Comparison of ENCODE assay signal across 16 cellular contexts in genomic region chr6:166605752-166606151, GRCh38. TPM values are rescaled to one million over a fixed set of nuclear protein-coding genes. Genes with fewer than 3 reads are reported as not detected.
DNase-seq lines count a peak whose midpoint lies in the region; TF ChIP-seq lines count a peak whose summit lies in the region.
"Had no signal": no experiment of that assay in that cellular context is flagged by ENCODE, and none has a peak within 500 bp of the region (broad histone marks: within the 10 kb centered on the region; RNA-seq: fewer than 3 reads in every experiment).

No MANE protein-coding gene starts in this region.

- H3K9me3 ChIP-seq in mesenchymal stem cell (ENCODE audit: control insufficient read depth, low read length): no peaks in the 10 kb centered on the region
- H3K9me3 ChIP-seq: BE2C, Caco-2 had no signal

- H2BK5ac ChIP-seq in mesenchymal stem cell (ENCODE audit: low read depth, low read length, poor library complexity, severe bottlenecking): no peak overlapping the region

- H3K9me3 Mint-ChIP-seq in CD14-positive monocyte: peaks cover 0 to 2% (median 0%) of the 10 kb centered on the region in 7 donors
- no peaks in the 10 kb centered on the region for H3K9me3 Mint-ChIP-seq in activated CD4-positive, alpha-beta T cell treated with anti-CD3 and anti-CD28 coated beads, Interleukin-2, amount 10 ng/mL, durations not matched to agents 7 days and 5 days
- H3K9me3 Mint-ChIP-seq: CD4-positive, alpha-beta T cell; IgD-negative memory B cell had no signal

- peaks cover 14% of the 10 kb centered on the region for H3K79me1 ChIP-seq in mesenchymal stem cell (replicated peaks; ENCODE audit: low read length, poor library complexity, severe bottlenecking)

- no peak overlapping the region for H3K23ac ChIP-seq in mesenchymal stem cell (ENCODE audit: low read length in 2 of 2)

- TF ChIP-seq CTCF in CD14-positive monocyte (IDR thresholded peaks at IDR 0.05): no peak

- H3K4me1 ChIP-seq in mesenchymal stem cell (ENCODE audit: control insufficient read depth, insufficient read depth, low read depth, low read length): no peaks in the 10 kb centered on the region
- H3K4me1 ChIP-seq: Caco-2 had no signal

- 97% methylated on average over 6 of the region's 6 CpGs for WGBS in mesenchymal stem cell

- peaks cover 0 to 3% of the 10 kb centered on the region in 2 experiments for H3K36me3 ChIP-seq in mesenchymal stem cell (ENCODE audit: control insufficient read depth in 1 of 2, insufficient read depth in 2 of 2, low read depth in 1 of 2, low read length in 2 of 2)
- H3K36me3 ChIP-seq: BE2C had no signal

- H3K4me3 ChIP-seq in mesenchymal stem cell (ENCODE audit: insufficient read depth in 1 of 2, low read depth in 1 of 2, low read length in 2 of 2): no peak overlapping the region
- H3K4me3 ChIP-seq: GM23248 had no signal

- no peak overlapping the region for H3K4me2 ChIP-seq in mesenchymal stem cell (ENCODE audit: low read length, poor library complexity, severe bottlenecking)

- no peak overlapping the region for H3K27ac ChIP-seq in mesenchymal stem cell (ENCODE audit: low read length, poor library complexity, severe bottlenecking)
- H3K27ac ChIP-seq: GM23248 had no signal

- no peak overlapping the region for H2BK120ac ChIP-seq in mesenchymal stem cell (ENCODE audit: low read depth, low read length)

- no peak overlapping the region for H2AFZ ChIP-seq in mesenchymal stem cell (ENCODE audit: low read depth, low read length)
- H2AFZ ChIP-seq: GM23248 had no signal

- no peaks in the 10 kb centered on the region for H3K36me3 Mint-ChIP-seq in CD14-positive monocyte
- no peaks in the 10 kb centered on the region for H3K36me3 Mint-ChIP-seq in activated CD4-positive, alpha-beta T cell treated with anti-CD3 and anti-CD28 coated beads, Interleukin-2, amount 10 ng/mL, durations not matched to agents 7 days and 5 days (ENCODE audit: low read depth)
- H3K36me3 Mint-ChIP-seq: IgD-negative memory B cell had no signal

- no peak overlapping the region for H2BK12ac ChIP-seq in mesenchymal stem cell (ENCODE audit: low read length in 2 of 2)

- peak overlapping the region in 1 of 2 experiments; percentile 13 for H3K18ac ChIP-seq in mesenchymal stem cell (ENCODE audit: low read depth in 1 of 2, low read length in 2 of 2)

- H3K27me3 Mint-ChIP-seq in CD14-positive monocyte (ENCODE audit: low read depth in 3 of 3): peaks cover 0 to 3% (median 0%) of the 10 kb centered on the region in 3 donors
- H3K27me3 Mint-ChIP-seq in activated CD4-positive, alpha-beta T cell treated with anti-CD3 and anti-CD28 coated beads, Interleukin-2, amount 10 ng/mL, durations not matched to agents 7 days and 5 days: no peaks in the 10 kb centered on the region
- H3K27me3 Mint-ChIP-seq: CD4-positive, alpha-beta T cell had no signal

- intact Hi-C loops in CD14-positive monocyte (cut with micrococcal nuclease): no loop called here

- H3K4me1 Mint-ChIP-seq in CD14-positive monocyte: peaks cover 3% of the 10 kb centered on the region
- H3K4me1 Mint-ChIP-seq in activated CD4-positive, alpha-beta T cell treated with anti-CD3 and anti-CD28 coated beads, Interleukin-2, amount 10 ng/mL, durations not matched to agents 7 days and 5 days: no peaks in the 10 kb centered on the region
- H3K4me1 Mint-ChIP-seq: IgD-negative memory B cell had no signal

- H3K27me3 ChIP-seq in mesenchymal stem cell (ENCODE audit: control insufficient read depth in 1 of 2, insufficient read depth in 1 of 2, low read length in 2 of 2): no peaks in the 10 kb centered on the region
- H3K27me3 ChIP-seq: BE2C had no signal

- no peak overlapping the region for H2AK5ac ChIP-seq in mesenchymal stem cell (ENCODE audit: low read length, severe bottlenecking)

- POLR2A ChIA-PET in activated CD4-positive, alpha-beta T cell treated with anti-CD3 and anti-CD28 coated beads, Interleukin-2, amount 10 ng/mL, durations not matched to agents 7 days and 5 days (lab: Charles Lee): no interaction called here

- H3K27ac Mint-ChIP-seq in CD14-positive monocyte: no peak overlapping the region
- H3K27ac Mint-ChIP-seq in activated CD4-positive, alpha-beta T cell treated with anti-CD3 and anti-CD28 coated beads, Interleukin-2, amount 10 ng/mL, durations not matched to agents 7 days and 5 days: no peak overlapping the region
- H3K27ac Mint-ChIP-seq: CD4-positive, alpha-beta T cell; HFFc6; IgD-negative memory B cell had no signal

- no peak overlapping the region for H2BK15ac ChIP-seq in mesenchymal stem cell (ENCODE audit: low read depth, poor library complexity, severe bottlenecking)

- no peak overlapping the region for H3K4ac ChIP-seq in mesenchymal stem cell (ENCODE audit: low read depth in 1 of 2, low read length in 2 of 2)

- H3K14ac ChIP-seq in mesenchymal stem cell (ENCODE audit: low read length in 2 of 2): no peak overlapping the region

- DNase-seq in activated effector memory CD4-positive, alpha-beta T cell treated with anti-CD3 and anti-CD28 coated beads, Interleukin-2, amount 50 U/mL, for 16 hours: peak; percentile 17
- no peak for DNase-seq in activated effector memory CD4-positive, alpha-beta T cell treated with Interleukin-2 at 50 U/mL for 16 hours
- DNase-seq in SK-N-DZ (ENCODE audit: low spot score) (peak; percentile 62), mesenchymal stem cell (no peak), CD14-positive monocyte (ENCODE audit: low spot score) (no peak), cortex of kidney (lab: John Stamatoyannopoulos, UW) (no peak)
- no peak for DNase-seq in activated CD4-positive, alpha-beta T cell treated with anti-CD3 and anti-CD28 coated beads, Interleukin-2, amount 10 ng/mL, durations not matched to agents 7 days and 5 days
- DNase-seq: ACHN; BE2C; C1 segment of cervical spinal cord; Caco-2; CD4-positive, alpha-beta T cell; GM23248; HCEC 1CT; HFFc6 had no signal

- H4K91ac ChIP-seq in mesenchymal stem cell (ENCODE audit: low read length): no peak overlapping the region

- peak overlapping the region; percentile 12 for H4K8ac ChIP-seq in mesenchymal stem cell (ENCODE audit: low read length)

- H3K9ac ChIP-seq in mesenchymal stem cell (ENCODE audit: low read length): no peak overlapping the region
- H3K9ac ChIP-seq: GM23248 had no signal

- H3K4me3 Mint-ChIP-seq in CD14-positive monocyte: no peak overlapping the region
- no peak overlapping the region for H3K4me3 Mint-ChIP-seq in activated CD4-positive, alpha-beta T cell treated with anti-CD3 and anti-CD28 coated beads, Interleukin-2, amount 10 ng/mL, durations not matched to agents 7 days and 5 days
- H3K4me3 Mint-ChIP-seq: CD4-positive, alpha-beta T cell; HFFc6; IgD-negative memory B cell had no signal

- CTCF ChIA-PET in activated CD4-positive, alpha-beta T cell treated with anti-CD3 and anti-CD28 coated beads, Interleukin-2, amount 10 ng/mL, durations not matched to agents 7 days and 5 days (lab: Charles Lee): no interaction called here

RNA-seq across cellular contexts. Expression of gene RAMACL, which starts 19.3 kb away (rescaled TPM):
- polyA plus RNA-seq in SK-N-DZ (2014; cell fraction: cytosol; rRNA removed): 0.19 and 0.39 TPM in 2 replicates
- polyA plus RNA-seq in SK-N-DZ (2014; cell fraction: nucleus; rRNA removed): 0.38 and 1.1 TPM in 2 replicates
- 0.43 TPM for polyA plus RNA-seq in mesenchymal stem cell (2013, experiment 1 of 2)
- polyA plus RNA-seq in mesenchymal stem cell (2013, experiment 2 of 2): 0.37 TPM
- under 1 TPM; 0.11 to 0.33 TPM for polyA plus RNA-seq in CD14-positive monocyte
- total RNA-seq in activated CD4-positive, alpha-beta T cell treated with anti-CD3 and anti-CD28 coated beads, Interleukin-2, amount 10 ng/mL, durations not matched to agents 7 days and 5 days: under 1 TPM; 0.25 to 0.32 TPM

RNA-seq across cellular contexts. Expression of gene RPS6KA2, which starts 21.3 kb away (rescaled TPM):
- 10.1 and 12.3 TPM in 2 replicates for polyA plus RNA-seq in SK-N-DZ (2014; cell fraction: cytosol; rRNA removed)
- 6.8 and 9.0 TPM in 2 replicates for polyA plus RNA-seq in SK-N-DZ (2014; cell fraction: nucleus; rRNA removed)
- 141 TPM for polyA plus RNA-seq in mesenchymal stem cell (2013, experiment 1 of 2)
- polyA plus RNA-seq in mesenchymal stem cell (2013, experiment 2 of 2): 139 TPM
- 1 to 10 TPM; 1.4 to 3.1 TPM for polyA plus RNA-seq in CD14-positive monocyte
- total RNA-seq in activated CD4-positive, alpha-beta T cell treated with anti-CD3 and anti-CD28 coated beads, Interleukin-2, amount 10 ng/mL, durations not matched to agents 7 days and 5 days: 1 to 10 TPM; 3.6 to 4.0 TPM

Comparison
In these comparisons a context has a peak if more than half of its experiments do, and no peak if none do; other contexts are left out.
1. DNase-seq: peak in activated effector memory CD4-positive, alpha-beta T cell treated with anti-CD3 and anti-CD28 coated beads, Interleukin-2, amount 50 U/mL, for 16 hours (single experiment) and SK-N-DZ (single experiment); none in activated effector memory CD4-positive, alpha-beta T cell treated with Interleukin-2 at 50 U/mL for 16 hours (single experiment), mesenchymal stem cell (single experiment), CD14-positive monocyte (single experiment), activated CD4-positive, alpha-beta T cell treated with anti-CD3 and anti-CD28 coated beads, Interleukin-2, amount 10 ng/mL, durations not matched to agents 7 days and 5 days (single experiment) and cortex of kidney (single experiment).